ENCODE assay signal across 1 cellular context in genomic region chr22:20949698-20950183, GRCh38.
TF ChIP-seq lines count a peak whose summit lies in the region.

No MANE protein-coding gene starts in this region.

TF ChIP-seq in SK-N-SH, 30 proteins besides CTCF, POLR2A, EP300 and RAD21:
- TF ChIP-seq USF1 (IDR thresholded peaks at IDR 0.05; ENCODE audit: borderline replicate concordance, low read depth) (no peak), RFX5 (IDR thresholded peaks at IDR 0.05; ENCODE audit: low read length) (no peak), NRF1 (IDR thresholded peaks at IDR 0.05; ENCODE audit: low read depth, low read length) (no peak), SIN3A (IDR thresholded peaks at IDR 0.05; ENCODE audit: borderline replicate concordance, low read depth, low read length) (no peak), MXI1 (IDR thresholded peaks at IDR 0.05; ENCODE audit: low read depth, low read length) (no peak), POLR2AphosphoS5 (IDR thresholded peaks at IDR 0.05; ENCODE audit: low read depth, low read length) (no peak), IRF3 (IDR thresholded peaks at IDR 0.05; ENCODE audit: low read depth, low read length) (no peak), ELF1 (IDR thresholded peaks at IDR 0.05) (no peak), RCOR1 (IDR thresholded peaks at IDR 0.05; ENCODE audit: low read length) (no peak)
